Comparison of ENCODE assay signal across 1 cellular context in genomic region chr7:30468791-30469190, GRCh38.
TF ChIP-seq lines count a peak whose summit lies in the region.

No MANE protein-coding gene starts in this region.

TF ChIP-seq in GM23338, 12 proteins besides CTCF, POLR2A, EP300 and RAD21 (continued from another document):
- no peak for TF ChIP-seq ZNF462 (CRISPR knock-in tag; IDR thresholded peaks at IDR 0.05)
TF ChIP-seq in GM23338: peak in this region for 0.
